1 cellular context compared by ENCODE assay signal in genomic region chr4:93855926-93856325, GRCh38.
TF ChIP-seq lines count a peak whose summit lies in the region.

No MANE protein-coding gene starts in this region.

TF ChIP-seq in GM23338, 12 proteins besides CTCF, POLR2A, EP300 and RAD21 (continued from another document):
- TF ChIP-seq STAT1 (IDR thresholded peaks at IDR 0.05; ENCODE audit: unreplicated experiment) (no peak), EZH2 (IDR thresholded peaks at IDR 0.05; ENCODE audit: low read depth, unreplicated experiment) (no peak), JUNB (IDR thresholded peaks at IDR 0.05; ENCODE audit: unreplicated experiment) (no peak), ZNF331 (CRISPR knock-in tag; IDR thresholded peaks at IDR 0.05; ENCODE audit: low read depth) (no peak), NANOG (IDR thresholded peaks at IDR 0.05; ENCODE audit: borderline replicate concordance) (no peak), POLR2AphosphoS5 (IDR thresholded peaks at IDR 0.05; ENCODE audit: low read depth) (no peak), ZNF114 (CRISPR knock-in tag; IDR thresholded peaks at IDR 0.05) (no peak), ETS1 (IDR thresholded peaks at IDR 0.05) (no peak)
